19 cellular contexts compared by ENCODE assay signal in the genomic region with DNA sequence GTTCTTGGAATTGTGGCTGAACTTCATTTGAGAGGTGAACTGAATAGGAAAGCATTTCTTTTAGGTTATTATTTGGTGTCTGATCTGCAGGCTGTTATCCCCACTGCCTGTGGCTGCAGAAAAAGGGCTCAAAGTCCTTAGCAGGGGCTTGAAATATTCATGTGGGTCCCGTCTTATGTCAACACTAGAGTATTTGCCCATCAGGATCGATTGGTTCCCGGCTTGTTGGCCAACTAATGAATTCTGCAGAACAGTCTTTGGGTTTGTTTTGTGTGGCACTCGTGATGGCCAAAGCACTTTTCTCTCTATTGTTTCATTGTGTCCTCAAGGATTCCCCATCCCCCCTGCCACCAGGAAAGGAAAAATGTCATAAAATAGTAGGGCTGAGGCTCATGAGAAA.
"Had no signal": no experiment of that assay in that cellular context is flagged by ENCODE, and none has a peak within 500 bp of the region (broad histone marks: within the 10 kb centered on the region; RNA-seq: fewer than 3 reads in every experiment).

No MANE protein-coding gene starts in this region.

- H3K36me3 Mint-ChIP-seq: activated naive CD4-positive, alpha-beta T cell treated with anti-CD3 and anti-CD28 coated beads, Interleukin-2, amount 50 U/mL, for 24 hours; memory B cell had no signal

- H3K36me3 ChIP-seq: esophagus squamous epithelium, upper lobe of right lung had no signal

- DNase-seq: activated CD4-positive, alpha-beta T cell treated with anti-CD3 and anti-CD28 coated beads for 1 hour; activated CD4-positive, alpha-beta T cell treated with anti-CD3 and anti-CD28 coated beads, Interleukin-2, amount 50 U/mL, for 1 hour; activated CD8-positive, alpha-beta T cell treated with anti-CD3 and anti-CD28 coated beads, Interleukin-2, amount 10 ng/mL, durations not matched to agents 7 days and 5 days; activated gamma-delta T cell treated with Interleukin-2 at 50 U/mL for 16 hours; activated T-cell treated with anti-CD3 and anti-CD28 coated beads, Interleukin-2, amount 50 U/mL, for 1 hour; body of pancreas; cortex of kidney; endodermal cell; esophagus squamous epithelium; gastrocnemius medialis; left ventricle myocardium inferior; posterior cingulate gyrus; stimulated activated CD4-positive, alpha-beta T cell treated with anti-CD3 and anti-CD28 coated beads, Interleukin-4, amount 100 ng/mL, for 24 hours; stimulated activated naive CD4-positive, alpha-beta T cell treated with Interleukin-2 at 50 U/mL for 16 hours; upper lobe of right lung had no signal

- H3K4me1 ChIP-seq: body of pancreas, esophagus squamous epithelium, left ventricle myocardium inferior, upper lobe of right lung had no signal

- H3K27ac ChIP-seq: body of pancreas, esophagus squamous epithelium, gastrocnemius medialis, left ventricle myocardium inferior, upper lobe of right lung had no signal

- H3K27ac Mint-ChIP-seq: activated CD8-positive, alpha-beta T cell treated with anti-CD3 and anti-CD28 coated beads, Interleukin-2, amount 10 ng/mL, durations not matched to agents 7 days and 5 days; activated naive CD4-positive, alpha-beta T cell treated with anti-CD3 and anti-CD28 coated beads, Interleukin-2, amount 50 U/mL, for 24 hours; endodermal cell; memory B cell; nephron had no signal

- H3K4me1 Mint-ChIP-seq: activated naive CD4-positive, alpha-beta T cell treated with anti-CD3 and anti-CD28 coated beads, Interleukin-2, amount 50 U/mL, for 24 hours; memory B cell had no signal

- H3K4me3 Mint-ChIP-seq: activated CD8-positive, alpha-beta T cell treated with anti-CD3 and anti-CD28 coated beads, Interleukin-2, amount 10 ng/mL, durations not matched to agents 7 days and 5 days; activated naive CD4-positive, alpha-beta T cell treated with anti-CD3 and anti-CD28 coated beads, Interleukin-2, amount 50 U/mL, for 24 hours; endodermal cell; memory B cell; nephron had no signal

- H3K27me3 ChIP-seq: body of pancreas, cardiac muscle cell, esophagus squamous epithelium, gastrocnemius medialis had no signal

- ATAC-seq: activated CD8-positive, alpha-beta T cell treated with anti-CD3 and anti-CD28 coated beads, Interleukin-2, amount 10 ng/mL, durations not matched to agents 7 days and 5 days; body of pancreas; gastrocnemius medialis; upper lobe of right lung had no signal

- H3K9me3 ChIP-seq: body of pancreas, esophagus squamous epithelium, gastrocnemius medialis, left ventricle myocardium inferior, upper lobe of right lung had no signal

- H3K4me3 ChIP-seq: body of pancreas, cardiac muscle cell, esophagus squamous epithelium, gastrocnemius medialis, left ventricle myocardium inferior, upper lobe of right lung had no signal

- H3K9me3 Mint-ChIP-seq: activated naive CD4-positive, alpha-beta T cell treated with anti-CD3 and anti-CD28 coated beads, Interleukin-2, amount 50 U/mL, for 24 hours; endodermal cell; memory B cell; nephron had no signal
